ENCODE assay signal across 12 cellular contexts in the genomic region with DNA sequence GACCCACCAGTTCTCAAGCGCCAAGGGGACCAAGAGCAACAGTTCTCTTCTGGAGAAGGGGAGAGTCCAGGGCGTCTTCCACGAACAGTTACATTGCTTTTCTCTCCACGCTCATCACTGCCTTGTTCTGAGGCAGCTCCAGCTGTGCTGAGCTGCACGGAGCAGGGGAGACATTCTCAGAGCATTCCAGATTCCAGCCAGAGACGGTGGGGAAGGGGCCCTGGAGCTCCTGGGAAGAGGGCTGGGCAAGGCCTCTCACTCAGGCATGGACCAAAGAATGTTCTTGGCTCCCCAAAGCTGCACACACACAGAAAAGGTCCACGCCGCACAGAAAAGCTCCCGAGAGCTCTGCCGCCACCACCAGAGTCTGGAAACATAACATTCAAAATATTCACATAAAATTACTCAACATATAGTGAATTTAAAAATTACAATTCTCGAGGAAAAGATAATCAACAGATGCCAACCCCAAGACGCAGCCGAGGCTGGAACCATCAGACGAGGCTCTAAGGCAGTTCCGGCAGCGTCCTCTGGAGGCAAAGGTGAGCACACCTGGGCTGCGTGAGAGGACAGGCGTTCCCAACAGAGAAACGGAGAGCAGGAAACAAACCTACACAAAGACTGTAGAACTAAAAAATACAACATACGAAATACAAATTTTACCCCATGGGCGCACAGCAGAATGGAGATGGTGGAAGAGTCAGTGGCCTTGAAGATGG. TPM values are rescaled to one million over a fixed set of nuclear protein-coding genes. Genes with fewer than 3 reads are reported as not detected.
A peak's percentile ranks its signal among the peaks of the same experiment; 100 is the strongest.
DNase-seq lines count a peak whose midpoint lies in the region; ATAC-seq and TF ChIP-seq lines count a peak whose summit lies in the region.
"Had no signal": no experiment of that assay in that cellular context is flagged by ENCODE, and none has a peak within 500 bp of the region (broad histone marks: within the 10 kb centered on the region; RNA-seq: fewer than 3 reads in every experiment).

No MANE protein-coding gene starts in this region.

- H3K9ac ChIP-seq in OCI-LY3 (ENCODE audit: low read length) (no peak overlapping the region), GM23248 (no peak overlapping the region)

- no peaks in the 10 kb centered on the region for H3K9me3 ChIP-seq in A673 (ENCODE audit: low read depth, low read length, poor library complexity, severe bottlenecking)
- H3K9me3 ChIP-seq in OCI-LY3 (ENCODE audit: insufficient read depth, low read length), result no peaks in the 10 kb centered on the region
- no peaks in the 10 kb centered on the region for H3K9me3 ChIP-seq in GM23248 (ENCODE audit: low read depth)
- H3K9me3 ChIP-seq: thoracic aorta had no signal

- H3K9me2 ChIP-seq in GM23248 (ENCODE audit: insufficient read depth), result no peaks in the 10 kb centered on the region

- H3K36me3 ChIP-seq in A673 (ENCODE audit: insufficient read depth, low read length, poor library complexity, severe bottlenecking) (no peaks in the 10 kb centered on the region), OCI-LY3 (replicated peaks; ENCODE audit: low read depth, low read length) (no peaks in the 10 kb centered on the region), GM23248 (ENCODE audit: low read depth) (no peaks in the 10 kb centered on the region)
- H3K36me3 ChIP-seq: heart right ventricle, thoracic aorta had no signal

- H3F3A ChIP-seq in GM23248 (ENCODE audit: insufficient read depth), result no peaks in the 10 kb centered on the region

- 49 to 54% methylated on average over 21 of the region's 21 CpGs for WGBS in GM23248 (ENCODE audit: low coverage in 1 of 2, low lambda C conversion rate in 2 of 2, missing lambda C conversion rate in 2 of 2), 2 experiments

- intact Hi-C loops in A673 (cut with micrococcal nuclease; ENCODE audit: unreplicated experiment) (no loop called here), head of caudate nucleus (cut with DNase I) (no loop called here)

- H4K20me1 ChIP-seq in OCI-LY3 (ENCODE audit: insufficient read depth, low read length) (no peaks in the 10 kb centered on the region), GM23248 (ENCODE audit: insufficient read depth) (no peaks in the 10 kb centered on the region)

- CTCF ChIA-PET in A673 (lab: Charles Lee), result no interaction called here

- peaks cover 7% of the 10 kb centered on the region for H3K4me1 ChIP-seq in A673 (ENCODE audit: insufficient read depth, low read length, poor library complexity, severe bottlenecking)
- H3K4me1 ChIP-seq in OCI-LY3 (ENCODE audit: low read length), result no peaks in the 10 kb centered on the region
- no peaks in the 10 kb centered on the region for H3K4me1 ChIP-seq in GM23248 (ENCODE audit: insufficient read depth)

- in situ Hi-C loops in GM23248 (cut with MboI), result no loop called here

- H3K4me2 ChIP-seq in OCI-LY3 (ENCODE audit: low read length) (no peak overlapping the region), GM23248 (ENCODE audit: unreplicated experiment) (no peak overlapping the region)

- BruUV-seq in A673 (replicated peaks; lab: Mats Ljungman, UMichigan), result no TSS peak

- no peak overlapping the region for H2AFZ ChIP-seq in OCI-LY3 (ENCODE audit: low read depth, low read length)
- H2AFZ ChIP-seq in GM23248, result no peak overlapping the region

- peak; percentile 45 for TF ChIP-seq CTCF in A673 (conservative IDR thresholded peaks at IDR 0.05; ENCODE audit: low read depth, low read length)
- peak; percentile 65 for TF ChIP-seq CTCF in GM12864 (IDR thresholded peaks at IDR 0.05; ENCODE audit: low read depth, low read length, missing control alignments)
- TF ChIP-seq CTCF in OCI-LY3 (IDR thresholded peaks at IDR 0.05; ENCODE audit: low read depth, low read length), result peak; percentile 42

- no peak overlapping the region for H3K4me3 ChIP-seq in A673 (ENCODE audit: low read depth, low read length, poor library complexity, severe bottlenecking)
- no peak overlapping the region for H3K4me3 ChIP-seq in GM12864 (ENCODE audit: low read depth, low read length)
- no peak overlapping the region for H3K4me3 ChIP-seq in OCI-LY3 (ENCODE audit: low read length)
- H3K4me3 ChIP-seq in GM23248, result no peak overlapping the region
- H3K4me3 ChIP-seq: heart right ventricle, skin epidermis, thoracic aorta had no signal

- H3K27me3 ChIP-seq in A673 (replicated peaks; ENCODE audit: insufficient read depth, low read depth, low read length, poor library complexity) (no peaks in the 10 kb centered on the region), OCI-LY3 (ENCODE audit: low read depth, low read length) (no peaks in the 10 kb centered on the region), GM23248 (replicated peaks; ENCODE audit: insufficient read depth) (no peaks in the 10 kb centered on the region)
- H3K27me3 ChIP-seq: heart right ventricle had no signal

- H3K27ac ChIP-seq in A673 (ENCODE audit: low read depth, low read length, poor library complexity, severe bottlenecking) (no peak overlapping the region), OCI-LY3 (ENCODE audit: low read length) (no peak overlapping the region), GM23248 (no peak overlapping the region)
- H3K27ac ChIP-seq: heart right ventricle, skin epidermis, thoracic aorta had no signal

- POLR2A ChIA-PET in A673 (lab: Charles Lee; ENCODE audit: low non-redundant PET), result no interaction called here

- H3K79me2 ChIP-seq in OCI-LY3 (ENCODE audit: low read length), result no peaks in the 10 kb centered on the region
- H3K79me2 ChIP-seq in GM23248 (ENCODE audit: insufficient read depth), result no peaks in the 10 kb centered on the region

- DNase-seq in A673 (ENCODE audit: low spot score) (no peak), GM12864 (ENCODE audit: low read depth) (no peak), head of caudate nucleus (peak in 22 of 42 donors; percentile 21 to 74 (median 40)), NOMO-1 treated with dmso at 0.1 percent for 144 hours (lab: John Stamatoyannopoulos, UW; ENCODE audit: unreplicated experiment) (no peak), COLO829 (ENCODE audit: low spot score) (no peak), GM23248 (no peak)
- DNase-seq: activated naive CD8-positive, alpha-beta T cell treated with anti-CD3 and anti-CD28 coated beads, Interleukin-2, amount 10 ng/mL, durations not matched to agents 7 days and 5 days; heart right ventricle had no signal

- ATAC-seq in GM19035 (IDR thresholded peaks at IDR 0.05; ENCODE audit: unreplicated experiment), result no peak
- ATAC-seq: heart right ventricle had no signal

RNA-seq across cellular contexts. Expression of gene UBE2G2, which starts 40.5 kb away (rescaled TPM):
- total RNA-seq in A673 (2021), result 204 and 212 TPM in 2 replicates
- 39.1 and 48.6 TPM in 2 replicates for total RNA-seq in GM23248 (2014; rRNA removed; shearing (Covaris generic))
- 62.3 and 64.4 TPM in 2 replicates for polyA plus RNA-seq in GM23248 (2016; fragmentation: Nextera tagmentation; extraction: Ambion mirVana)

RNA-seq across cellular contexts. Expression of gene TSPEAR, which starts 49.8 kb away (rescaled TPM):
- 8.3 and 12.4 TPM in 2 replicates for total RNA-seq in A673 (2021)
- not detected in 2 replicates for total RNA-seq in GM23248 (2014; rRNA removed; shearing (Covaris generic))
- not detected in 2 replicates for polyA plus RNA-seq in GM23248 (2016; fragmentation: Nextera tagmentation; extraction: Ambion mirVana)
- total RNA-seq: activated naive CD8-positive, alpha-beta T cell treated with anti-CD3 and anti-CD28 coated beads, Interleukin-2, amount 10 ng/mL, durations not matched to agents 7 days and 5 days; thoracic aorta had no signal

RNA-seq across cellular contexts. Expression of gene SUMO3, which starts 56.7 kb away (rescaled TPM):
- 124 and 132 TPM in 2 replicates for total RNA-seq in A673 (2021)
- 97.3 and 110 TPM in 2 replicates for total RNA-seq in GM23248 (2014; rRNA removed; shearing (Covaris generic))
- polyA plus RNA-seq in GM23248 (2016; fragmentation: Nextera tagmentation; extraction: Ambion mirVana), result 178 TPM in 2 replicates

Comparison
In these comparisons a context has a peak if more than half of its experiments do, and no peak if none do; other contexts are left out.
1. DNase-seq: peak in head of caudate nucleus (22 of 42); none in A673 (single experiment), GM12864 (single experiment), NOMO-1 treated with dmso at 0.1 percent for 144 hours (single experiment), COLO829 (single experiment) and GM23248 (single experiment).
2. Peak in every context shown above with its lines, with median percentiles within 50 percentile points of each other: CTCF ChIP-seq.